ENCODE assay signal across 11 cellular contexts in the genomic region with DNA sequence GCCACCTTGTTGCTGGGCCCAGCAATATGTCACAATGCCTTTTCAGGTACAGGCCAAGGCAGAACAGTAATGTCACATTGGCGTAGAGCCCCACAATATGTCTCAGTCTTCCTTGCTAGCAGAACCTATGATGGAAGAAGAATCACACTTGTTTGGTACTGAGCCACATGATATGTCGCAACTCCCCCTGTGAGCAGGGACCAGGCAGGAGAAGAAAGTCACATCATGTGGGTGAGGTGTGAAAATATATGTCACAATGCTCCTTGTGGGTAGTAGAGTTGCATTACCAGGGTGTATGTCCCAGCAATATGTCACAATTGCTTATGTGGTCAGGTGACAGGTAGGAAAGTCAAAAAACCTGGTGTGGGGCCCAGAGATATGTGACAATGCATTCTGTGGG.
"Had no signal": no experiment of that assay in that cellular context is flagged by ENCODE, and none has a peak within 500 bp of the region (broad histone marks: within the 10 kb centered on the region; RNA-seq: fewer than 3 reads in every experiment).

No MANE protein-coding gene starts in this region.

- H3K27ac ChIP-seq: tibial artery, vagina had no signal

- H3K9me3 ChIP-seq: esophagus squamous epithelium, mucosa of descending colon, tibial artery, vagina had no signal

- H3K4me3 Mint-ChIP-seq: activated naive CD8-positive, alpha-beta T cell had no signal

- H3K36me3 ChIP-seq: esophagus squamous epithelium, tibial artery, vagina had no signal

- H3K27ac Mint-ChIP-seq: activated naive CD8-positive, alpha-beta T cell had no signal

- H3K27me3 Mint-ChIP-seq: activated naive CD8-positive, alpha-beta T cell had no signal

- DNase-seq: activated effector memory CD4-positive, alpha-beta T cell treated with Interleukin-2 at 50 U/mL for 16 hours; anterior cingulate cortex; cerebellar nuclear complex; esophagus squamous epithelium; foreskin fibroblast; left colon; mucosa of descending colon; stimulated activated CD4-positive, alpha-beta T cell treated with anti-CD3 and anti-CD28 coated beads, Interleukin-4, amount 100 ng/mL, for 24 hours; tibial artery had no signal

- H3K4me3 ChIP-seq: esophagus squamous epithelium, mucosa of descending colon, tibial artery, vagina had no signal

- H3K27me3 ChIP-seq: esophagus squamous epithelium, tibial artery, vagina had no signal

- H3K4me1 ChIP-seq: esophagus squamous epithelium, tibial artery, vagina had no signal
